In the genomic region with DNA sequence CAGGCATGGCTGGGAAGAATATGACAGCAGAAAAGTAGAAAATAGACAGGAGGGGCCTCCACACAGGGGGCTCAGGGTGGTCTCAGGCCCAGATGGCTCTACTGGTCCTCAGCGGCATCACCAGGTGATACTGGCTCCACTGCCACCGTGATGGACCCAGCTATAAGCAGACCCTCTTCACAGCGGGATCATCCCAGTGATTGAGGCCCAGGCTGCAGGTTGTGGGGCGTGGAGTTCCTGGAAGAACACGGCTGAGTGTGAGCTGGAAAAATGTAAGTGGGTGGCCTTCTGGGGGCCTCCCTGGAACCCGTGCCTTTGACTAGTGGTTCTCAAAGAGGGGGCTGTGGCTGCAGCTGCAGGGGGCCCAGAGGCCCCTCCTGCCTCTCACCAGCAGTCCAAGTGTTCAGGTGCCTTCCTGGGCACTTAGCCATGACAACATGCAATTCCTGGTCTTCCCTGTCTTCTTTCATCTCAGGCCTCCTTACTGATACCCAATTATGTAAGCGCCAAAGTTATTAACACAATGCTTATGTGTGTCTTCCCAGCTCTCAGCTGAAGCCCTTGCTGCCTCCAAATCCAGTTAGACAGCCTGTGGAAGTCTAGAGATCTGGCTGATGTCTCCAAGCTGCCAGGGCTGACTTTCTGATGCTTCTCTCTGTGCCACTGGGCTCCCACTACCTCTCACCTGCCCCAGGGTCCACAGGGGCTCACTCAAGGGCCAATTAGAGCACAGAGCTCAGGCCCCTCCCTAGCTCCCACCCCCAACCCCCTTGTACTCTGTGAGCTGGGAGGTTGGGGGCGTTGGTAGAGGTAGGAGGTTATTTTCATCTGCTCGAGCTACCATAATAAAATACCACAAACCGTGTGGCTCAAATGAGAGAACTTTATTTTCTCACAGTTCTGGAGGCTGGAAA, we compare ENCODE assay signal across 15 cellular contexts.
DNase-seq lines count a peak whose midpoint lies in the region; ATAC-seq and TF ChIP-seq lines count a peak whose summit lies in the region.
"Had no signal": no experiment of that assay in that cellular context is flagged by ENCODE, and none has a peak within 500 bp of the region (broad histone marks: within the 10 kb centered on the region; RNA-seq: fewer than 3 reads in every experiment).

No MANE protein-coding gene starts in this region.

- H3K36me3 ChIP-seq in endodermal cell (ENCODE audit: control insufficient read depth, insufficient read depth, low read length) (no peaks in the 10 kb centered on the region), neuronal stem cell (replicated peaks in 1 of 2; ENCODE audit: control insufficient read depth in 2 of 2, insufficient read depth in 2 of 2, low read length in 2 of 2) (no peaks in the 10 kb centered on the region), esophagus squamous epithelium (no peaks in the 10 kb centered on the region)
- H3K36me3 ChIP-seq: BE2C, HAP-1 had no signal

- H3K9me3 ChIP-seq in endodermal cell (ENCODE audit: control insufficient read depth, low read length) (no peaks in the 10 kb centered on the region), neuronal stem cell (replicated peaks in 1 of 2; ENCODE audit: control insufficient read depth in 2 of 2, insufficient read depth in 1 of 2, low read depth in 1 of 2, low read length in 2 of 2) (no peaks in the 10 kb centered on the region), esophagus squamous epithelium (no peaks in the 10 kb centered on the region)
- H3K9me3 ChIP-seq: A549, BE2C, HAP-1 had no signal

- intact Hi-C loops in esophagus squamous epithelium (cut with DNase I): no loop called here

- ATAC-seq in activated naive CD4-positive, alpha-beta T cell treated with anti-CD3 and anti-CD28 coated beads, Interleukin-2, amount 50 U/mL, for 72 hours: no peak
- no peak for ATAC-seq in HG02885 (IDR thresholded peaks at IDR 0.05; ENCODE audit: poor library complexity, unreplicated experiment)
- ATAC-seq: A549 had no signal

- H3K14ac ChIP-seq in neuronal stem cell (ENCODE audit: low read length): no peak overlapping the region

- no peak overlapping the region for H4K8ac ChIP-seq in neuronal stem cell (ENCODE audit: low read depth, low read length)

- H3K27me3 ChIP-seq in endodermal cell (ENCODE audit: control insufficient read depth, insufficient read depth, low read length, poor library complexity, severe bottlenecking) (no peaks in the 10 kb centered on the region), neuronal stem cell (ENCODE audit: control insufficient read depth in 3 of 3, insufficient read depth in 3 of 3, low read depth in 1 of 3, low read length in 3 of 3) (no peaks in the 10 kb centered on the region), esophagus squamous epithelium (no peaks in the 10 kb centered on the region)
- H3K27me3 ChIP-seq: BE2C had no signal

- H3K27ac Mint-ChIP-seq in chondrocyte (ENCODE audit: unreplicated experiment) (no peak overlapping the region), endodermal cell (no peak overlapping the region), type B pancreatic cell (no peak overlapping the region)
- H3K27ac Mint-ChIP-seq in activated naive CD4-positive, alpha-beta T cell treated with anti-CD3 and anti-CD28 coated beads, Interleukin-2, amount 50 U/mL, for 72 hours: no peak overlapping the region
- H3K27ac Mint-ChIP-seq: CD4-positive, alpha-beta memory T cell had no signal

- no peak overlapping the region for H2BK5ac ChIP-seq in neuronal stem cell (ENCODE audit: low read length)

- H3K9me3 Mint-ChIP-seq in chondrocyte (ENCODE audit: low read depth) (no peaks in the 10 kb centered on the region), endodermal cell (no peaks in the 10 kb centered on the region), type B pancreatic cell (no peaks in the 10 kb centered on the region)
- H3K9me3 Mint-ChIP-seq in activated naive CD4-positive, alpha-beta T cell treated with anti-CD3 and anti-CD28 coated beads, Interleukin-2, amount 50 U/mL, for 72 hours: no peaks in the 10 kb centered on the region
- H3K9me3 Mint-ChIP-seq: CD4-positive, alpha-beta memory T cell had no signal

- no peak overlapping the region for H2BK120ac ChIP-seq in neuronal stem cell (ENCODE audit: low read depth, low read length)

- no peak overlapping the region for H3K9ac ChIP-seq in endodermal cell (ENCODE audit: extremely low read depth, low read length, poor library complexity, severe bottlenecking)
- no peak overlapping the region for H3K9ac ChIP-seq in neuronal stem cell (ENCODE audit: low read depth, low read length, poor library complexity)

- WGBS in endodermal cell (ENCODE audit: insufficient coverage in 1 of 2, insufficient read length in 1 of 2), 2 experiments: 91 to 93% methylated on average over 5 to 8 of the region's 10 CpGs
- no CpG with 5 or more reads among the region's 10 CpGs for WGBS in neuronal stem cell (ENCODE audit: extremely low coverage in 2 of 2, insufficient read length in 2 of 2, insufficient replicate concordance in 1 of 2), 2 donors
- 73 to 84% methylated on average over 9 to 10 of the region's 10 CpGs for WGBS in esophagus squamous epithelium, 2 donors

- TF ChIP-seq POLR2A in esophagus squamous epithelium (IDR thresholded peaks at IDR 0.05): no peak

- H2BK12ac ChIP-seq in neuronal stem cell (ENCODE audit: low read length): peak overlapping the region; percentile 79

- H3K4me1 ChIP-seq in endodermal cell (ENCODE audit: control insufficient read depth, insufficient read depth, low read length) (no peaks in the 10 kb centered on the region), neuronal stem cell (ENCODE audit: control insufficient read depth in 2 of 2, insufficient read depth in 1 of 2, low read depth in 1 of 2, low read length in 2 of 2) (no peaks in the 10 kb centered on the region), esophagus squamous epithelium (no peaks in the 10 kb centered on the region)
- H3K4me1 ChIP-seq: A549, BE2C, HAP-1 had no signal

- H3K4me3 Mint-ChIP-seq in chondrocyte (ENCODE audit: unreplicated experiment) (no peak overlapping the region), endodermal cell (no peak overlapping the region), type B pancreatic cell (no peak overlapping the region)
- H3K4me3 Mint-ChIP-seq: CD4-positive, alpha-beta memory T cell had no signal

- H3K4me1 Mint-ChIP-seq in chondrocyte (ENCODE audit: low read depth): no peaks in the 10 kb centered on the region
- peaks cover 12% of the 10 kb centered on the region for H3K4me1 Mint-ChIP-seq in endodermal cell
- peaks cover 2% of the 10 kb centered on the region for H3K4me1 Mint-ChIP-seq in type B pancreatic cell (ENCODE audit: unreplicated experiment)
- H3K4me1 Mint-ChIP-seq: CD4-positive, alpha-beta memory T cell had no signal

- H3K4me2 ChIP-seq in neuronal stem cell (ENCODE audit: insufficient read depth, low read length, poor library complexity, severe bottlenecking): no peak overlapping the region
- H3K4me2 ChIP-seq: A549 had no signal

- H4K91ac ChIP-seq in neuronal stem cell (ENCODE audit: low read depth, low read length, poor library complexity): no peak overlapping the region

- H2AK5ac ChIP-seq in neuronal stem cell (ENCODE audit: low read depth, low read length): no peak overlapping the region

- no peak overlapping the region for H3K18ac ChIP-seq in neuronal stem cell (ENCODE audit: low read length)

- H3K4me3 ChIP-seq in endodermal cell (ENCODE audit: low read length) (no peak overlapping the region), neuronal stem cell (ENCODE audit: low read length in 2 of 2) (no peak overlapping the region), esophagus squamous epithelium (no peak overlapping the region)
- H3K4me3 ChIP-seq: A549, HAP-1 had no signal

- no peak overlapping the region for H3K4ac ChIP-seq in neuronal stem cell (ENCODE audit: low read length)

- TF ChIP-seq CTCF in chondrocyte (IDR thresholded peaks at IDR 0.05) (no peak), endodermal cell (conservative IDR thresholded peaks at IDR 0.05) (no peak), type B pancreatic cell (conservative IDR thresholded peaks at IDR 0.05) (no peak), esophagus squamous epithelium (IDR thresholded peaks at IDR 0.05) (no peak)

- H3K27ac ChIP-seq in endodermal cell (ENCODE audit: low read depth, low read length) (no peak overlapping the region), neuronal stem cell (replicated peaks; ENCODE audit: low read length) (no peak overlapping the region), esophagus squamous epithelium (no peak overlapping the region)
- H3K27ac ChIP-seq: A549, C4-2B had no signal

- no peaks in the 10 kb centered on the region for H3K79me1 ChIP-seq in neuronal stem cell (ENCODE audit: low read depth, low read length)

- H3K36me3 Mint-ChIP-seq in chondrocyte (ENCODE audit: low read depth) (no peaks in the 10 kb centered on the region), endodermal cell (ENCODE audit: low read depth) (no peaks in the 10 kb centered on the region), type B pancreatic cell (no peaks in the 10 kb centered on the region)
- H3K36me3 Mint-ChIP-seq in activated naive CD4-positive, alpha-beta T cell treated with anti-CD3 and anti-CD28 coated beads, Interleukin-2, amount 50 U/mL, for 72 hours: no peaks in the 10 kb centered on the region
- H3K36me3 Mint-ChIP-seq: CD4-positive, alpha-beta memory T cell had no signal

- no peak overlapping the region for H2BK15ac ChIP-seq in neuronal stem cell (ENCODE audit: low read length)

- H3K23ac ChIP-seq in neuronal stem cell (ENCODE audit: low read depth, low read length, poor library complexity): no peak overlapping the region

- H3K27me3 Mint-ChIP-seq in chondrocyte (ENCODE audit: low read depth) (peaks cover 3% of the 10 kb centered on the region), endodermal cell (ENCODE audit: insufficient read depth) (peaks cover 2% of the 10 kb centered on the region), type B pancreatic cell (peaks cover 5% of the 10 kb centered on the region)

- peak; percentile 65 for DNase-seq in chondrocyte (ENCODE audit: low spot score)
- peak; percentile 28 for DNase-seq in endodermal cell
- no peak for DNase-seq in neuronal stem cell (ENCODE audit: low spot score)
- DNase-seq in type B pancreatic cell (ENCODE audit: extremely low spot score, unreplicated experiment): peak; percentile 58
- no peak for DNase-seq in activated naive CD4-positive, alpha-beta T cell treated with anti-CD3 and anti-CD28 coated beads, Interleukin-2, amount 50 U/mL, for 72 hours (ENCODE audit: low spot score in 2 of 2)
- DNase-seq in esophagus squamous epithelium (lab: John Stamatoyannopoulos, UW): no peak
- DNase-seq: BE2C; CD4-positive, alpha-beta memory T cell; DMS153; DMS79 treated with DMSO at 0.1 percent for 48 hours; EL had no signal

- no peak overlapping the region for H2AFZ ChIP-seq in neuronal stem cell (ENCODE audit: low read length)

Comparison
In these comparisons a context has a peak if more than half of its experiments do, and no peak if none do; other contexts are left out.
1. DNase-seq: peak in chondrocyte (single experiment), endodermal cell (single experiment) and type B pancreatic cell (single experiment); none in neuronal stem cell (single experiment), activated naive CD4-positive, alpha-beta T cell treated with anti-CD3 and anti-CD28 coated beads, Interleukin-2, amount 50 U/mL, for 72 hours (0 of 2) and esophagus squamous epithelium (single experiment).